33 cellular contexts compared by ENCODE assay signal in the genomic region with DNA sequence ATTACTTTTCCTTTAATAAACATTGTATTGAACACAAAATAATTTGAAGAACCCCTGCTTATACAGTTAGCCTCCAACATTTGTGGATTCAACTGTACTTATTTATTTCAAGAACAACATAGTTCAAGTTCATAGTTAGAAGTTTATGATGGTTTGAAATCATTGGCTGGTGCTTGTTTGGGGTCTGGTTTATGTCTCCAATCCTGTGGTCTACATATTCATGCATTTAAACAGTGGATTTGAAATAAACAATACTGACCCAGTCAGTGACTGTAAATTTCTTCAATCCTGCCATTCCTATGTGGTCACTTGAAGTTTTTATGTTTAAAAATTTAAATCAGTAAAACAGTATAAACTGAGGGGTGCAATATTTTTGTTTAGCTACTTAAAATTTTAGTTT.
"Had no signal": no experiment of that assay in that cellular context is flagged by ENCODE, and none has a peak within 500 bp of the region (broad histone marks: within the 10 kb centered on the region; RNA-seq: fewer than 3 reads in every experiment).

No MANE protein-coding gene starts in this region.

- H3K27ac ChIP-seq: KMS-11 had no signal

- H3K4me2 ChIP-seq: KMS-11 had no signal

- H3K4me3 ChIP-seq: MG63 had no signal

- H3K9me3 ChIP-seq: MG63 had no signal

- H3K9ac ChIP-seq: KMS-11 had no signal

- H3K36me3 ChIP-seq: MG63 had no signal

- DNase-seq: Karpas-422, Kasumi-1, KG1, MG63, MM.1S, NCI-H1048, NCI-H1092, NCI-H1092 treated with DMSO at 0.1 percent for 48 hours, NCI-H1105, NCI-H1105 treated with DMSO at 0.1 percent for 48 hours, NCI-H1417, NCI-H1417 treated with DMSO at 0.1 percent for 48 hours, NCI-H1436, NCI-H1436 treated with DMSO at 0.1 percent for 48 hours, NCI-H146, NCI-H1694, NCI-H1694 treated with DMSO at 0.1 percent for 48 hours, NCI-H187, NCI-H187 treated with DMSO at 0.1 percent for 48 hours, NCI-H1930, NCI-H2029, NCI-H2029 treated with DMSO at 0.1 percent for 48 hours, NCI-H2081, NCI-H2081 treated with DMSO at 0.1 percent for 48 hours, NCI-H2107, NCI-H2171, NCI-H2171 treated with DMSO at 0.1 percent for 48 hours, NCI-H2227 treated with DMSO at 0.1 percent for 48 hours, NCI-H226, NCI-H345, NCI-H446, NCI-H446 treated with DMSO at 0.1 percent for 48 hours had no signal
